In genomic region chr14:70856851-70857498, GRCh38 we compare ENCODE assay signal across 10 cellular contexts. TPM values are rescaled to one million over a fixed set of nuclear protein-coding genes. Genes with fewer than 3 reads are reported as not detected.
DNase-seq lines count a peak whose midpoint lies in the region; ATAC-seq and TF ChIP-seq lines count a peak whose summit lies in the region.
"Had no signal": no experiment of that assay in that cellular context is flagged by ENCODE, and none has a peak within 500 bp of the region (broad histone marks: within the 10 kb centered on the region; RNA-seq: fewer than 3 reads in every experiment).

No MANE protein-coding gene starts in this region.

- H3K27me3 Mint-ChIP-seq in HFFc6 (ENCODE audit: insufficient read depth), result no peaks in the 10 kb centered on the region
- H3K27me3 Mint-ChIP-seq in activated CD4-positive, alpha-beta memory T cell treated with anti-CD3 and anti-CD28 coated beads for 36 hours, result no peaks in the 10 kb centered on the region

- DNase-seq in AG08396 (ENCODE audit: low spot score), result peak; percentile 66
- DNase-seq in HFFc6, result peak; percentile 93
- DNase-seq in activated CD4-positive, alpha-beta memory T cell treated with anti-CD3 and anti-CD28 coated beads for 36 hours, result peak; percentile 48
- peak; percentile 93 to 96 for DNase-seq in foreskin keratinocyte
- DNase-seq in head of caudate nucleus, result no peak
- no peak for DNase-seq in NCI-H2227 (lab: John Stamatoyannopoulos, UW; ENCODE audit: unreplicated experiment)
- DNase-seq in NCI-H345 (lab: John Stamatoyannopoulos, UW), result no peak
- DNase-seq: left ventricle myocardium superior had no signal

- no peak overlapping the region for H3K27ac ChIP-seq in foreskin keratinocyte

- no peaks in the 10 kb centered on the region for H3K36me3 Mint-ChIP-seq in HFFc6 (ENCODE audit: low read depth)
- H3K36me3 Mint-ChIP-seq in activated CD4-positive, alpha-beta memory T cell treated with anti-CD3 and anti-CD28 coated beads for 36 hours, result no peaks in the 10 kb centered on the region

- H3K27ac Mint-ChIP-seq in HFFc6, result peak overlapping the region; percentile 83
- H3K27ac Mint-ChIP-seq in activated CD4-positive, alpha-beta memory T cell treated with anti-CD3 and anti-CD28 coated beads for 36 hours, result no peak overlapping the region

- no peaks in the 10 kb centered on the region for H3K9me3 Mint-ChIP-seq in HFFc6
- no peaks in the 10 kb centered on the region for H3K9me3 Mint-ChIP-seq in activated CD4-positive, alpha-beta memory T cell treated with anti-CD3 and anti-CD28 coated beads for 36 hours

- POLR2A ChIA-PET in activated CD4-positive, alpha-beta memory T cell treated with anti-CD3 and anti-CD28 coated beads for 36 hours (lab: Charles Lee), result interaction anchor here (1.1 kb wide), 1 partner anchor 13 kb away, joined by 3 read pairs; no protein-coding TSS in a partner anchor

- CTCF ChIA-PET in activated CD4-positive, alpha-beta memory T cell treated with anti-CD3 and anti-CD28 coated beads for 36 hours (lab: Charles Lee), result no interaction called here

- ATAC-seq in foreskin keratinocyte (peak; percentile 98), HG02870 (IDR thresholded peaks at IDR 0.05; ENCODE audit: unreplicated experiment) (no peak)
- ATAC-seq: HCT116, left ventricle myocardium superior had no signal

- peaks cover 15% of the 10 kb centered on the region for H3K4me1 ChIP-seq in foreskin keratinocyte

- peak overlapping the region; percentile 58; the same call in 1 of the 2 replicates for H3K4me3 Mint-ChIP-seq in HFFc6
- H3K4me3 Mint-ChIP-seq in activated CD4-positive, alpha-beta memory T cell treated with anti-CD3 and anti-CD28 coated beads for 36 hours, result no peak overlapping the region

- H3K4me1 Mint-ChIP-seq in HFFc6 (ENCODE audit: low read depth), result peaks cover 56% of the 10 kb centered on the region
- H3K4me1 Mint-ChIP-seq in activated CD4-positive, alpha-beta memory T cell treated with anti-CD3 and anti-CD28 coated beads for 36 hours (ENCODE audit: low read depth), result peaks cover 11% of the 10 kb centered on the region

- no peaks in the 10 kb centered on the region for H3K27me3 ChIP-seq in foreskin keratinocyte

- intact Hi-C loops in activated CD4-positive, alpha-beta memory T cell treated with anti-CD3 and anti-CD28 coated beads for 36 hours (cut with micrococcal nuclease), result loop anchor here (1.0 to 2.0 kb wide), 2 partner anchors 29 to 34 kb away; no protein-coding TSS in a partner anchor
- intact Hi-C loops in head of caudate nucleus (cut with DNase I), result no loop called here

- no peak for TF ChIP-seq CTCF in HFFc6 (IDR thresholded peaks at IDR 0.05)
- TF ChIP-seq CTCF in foreskin keratinocyte (conservative IDR thresholded peaks at IDR 0.05), result no peak

RNA-seq across cellular contexts. Expression of gene MAP3K9, which starts 47.7 kb away (rescaled TPM):
- under 1 TPM; 0.24 to 0.51 (median 0.31) TPM for total RNA-seq in HFFc6 (2021; fragmentation: NEBNext Ultra II Directional; extraction: Animal tissue kit (Norgen Biotek cat#: 25700))
- total RNA-seq in activated CD4-positive, alpha-beta memory T cell treated with anti-CD3 and anti-CD28 coated beads for 36 hours, result 1 to 10 TPM; 5.9 to 6.3 TPM
- total RNA-seq in foreskin keratinocyte, result 6.5 and 6.7 TPM in 2 replicates
- 0.99 and 1.4 TPM in 2 replicates for polyA plus RNA-seq in foreskin keratinocyte

RNA-seq across cellular contexts. Expression of gene PCNX1, which starts 50.3 kb away (rescaled TPM):
- total RNA-seq in HFFc6 (2021; fragmentation: NEBNext Ultra II Directional; extraction: Animal tissue kit (Norgen Biotek cat#: 25700)), result 10 to 100 TPM; 35.1 to 49.6 (median 41.1) TPM
- 10 to 100 TPM; 39.2 to 44.4 TPM for total RNA-seq in activated CD4-positive, alpha-beta memory T cell treated with anti-CD3 and anti-CD28 coated beads for 36 hours
- total RNA-seq in foreskin keratinocyte, result 29.7 and 29.9 TPM in 2 replicates
- polyA plus RNA-seq in foreskin keratinocyte, result 7.2 and 8.8 TPM in 2 replicates

Comparison
In these comparisons a context has a peak if more than half of its experiments do, and no peak if none do; other contexts are left out.
1. DNase-seq: peak in AG08396 (single experiment), HFFc6 (single experiment), activated CD4-positive, alpha-beta memory T cell treated with anti-CD3 and anti-CD28 coated beads for 36 hours (single experiment) and foreskin keratinocyte (2 of 2); none in head of caudate nucleus (0 of 42), NCI-H2227 (single experiment) and NCI-H345 (single experiment).